Comparison of ENCODE assay signal across 4 cellular contexts in the genomic region with DNA sequence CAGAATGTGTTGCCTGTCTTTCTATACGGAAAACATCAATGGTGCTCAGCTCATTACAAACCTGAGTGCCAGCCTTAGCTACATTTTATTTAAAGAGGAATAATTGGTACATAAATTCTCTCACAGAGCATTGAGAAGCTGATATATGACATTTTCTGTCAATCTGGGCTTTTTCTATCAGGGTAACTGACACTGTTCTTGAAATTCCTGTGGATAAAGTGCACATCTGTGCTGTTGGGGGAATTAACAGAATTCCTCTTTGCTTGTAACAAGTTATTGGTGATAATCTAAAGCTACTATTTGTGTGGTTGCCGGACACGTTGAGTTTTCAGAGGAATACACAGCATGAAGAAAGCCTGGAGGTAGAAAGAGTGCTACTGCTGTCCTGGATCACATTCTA.
"Had no signal": no experiment of that assay in that cellular context is flagged by ENCODE, and none has a peak within 500 bp of the region (broad histone marks: within the 10 kb centered on the region; RNA-seq: fewer than 3 reads in every experiment).

No MANE protein-coding gene starts in this region.

- H3K27ac ChIP-seq: HL-60, KMS-11 had no signal

- H3K4me3 ChIP-seq: K562 had no signal

- ATAC-seq: HepG2, K562 had no signal

- H3K9ac ChIP-seq: KMS-11 had no signal

- H3K4me2 ChIP-seq: KMS-11 had no signal
